Comparison of ENCODE assay signal across 8 cellular contexts in the genomic region with DNA sequence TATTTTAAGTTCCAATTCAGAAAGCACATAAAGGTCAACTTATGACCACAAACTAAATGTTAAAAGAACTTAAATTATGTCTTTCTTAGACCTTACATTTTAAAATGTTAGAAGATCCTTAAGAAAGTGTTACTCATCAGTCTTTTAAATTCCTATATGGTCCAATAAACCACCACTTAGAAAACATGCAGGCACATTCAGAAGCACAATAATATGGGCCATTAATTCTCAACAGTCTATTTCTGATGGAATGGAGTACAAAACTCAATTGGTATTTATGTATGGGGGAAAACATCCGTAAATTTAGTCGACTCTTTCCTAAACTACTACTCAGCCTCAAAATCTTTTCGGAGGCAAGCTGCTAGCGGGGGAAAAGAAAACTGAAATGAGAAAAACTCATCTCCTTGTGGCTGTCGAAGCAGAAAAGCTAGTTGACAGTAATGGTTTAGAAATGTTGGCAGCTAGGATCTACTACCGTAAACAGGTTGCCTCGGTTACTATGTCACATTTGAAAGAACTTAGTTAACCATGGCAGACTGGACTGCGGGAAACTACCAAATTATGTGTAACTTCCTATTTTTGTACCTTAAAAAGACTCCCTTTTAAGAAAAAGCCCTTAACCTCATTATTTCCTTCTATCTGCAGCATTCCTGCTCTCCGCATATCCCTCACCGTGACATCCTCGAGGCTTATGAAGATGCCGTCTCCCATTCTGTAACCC. TPM values are rescaled to one million over a fixed set of nuclear protein-coding genes. Genes with fewer than 3 reads are reported as not detected.
DNase-seq lines count a peak whose midpoint lies in the region; ATAC-seq and TF ChIP-seq lines count a peak whose summit lies in the region.

No MANE protein-coding gene starts in this region.

- H3K4me1 ChIP-seq in body of pancreas (peaks cover 33% of the 10 kb centered on the region), testis (peaks cover 17% of the 10 kb centered on the region)

- peak; percentile 63 for DNase-seq in DMS 273 (lab: John Stamatoyannopoulos, UW; ENCODE audit: unreplicated experiment)
- no peak for DNase-seq in DMS 273 treated with DMSO at 0.1 percent for 48 hours (lab: John Stamatoyannopoulos, UW)
- DNase-seq in NCI-H69 (lab: John Stamatoyannopoulos, UW), result peak; percentile 54
- peak in 1 of 4 donors; percentile 5 for DNase-seq in body of pancreas
- DNase-seq in testis, result no peak
- DNase-seq in GM19238 (ENCODE audit: insufficient read length, low spot score), result no peak

- ATAC-seq in body of pancreas (no peak), HG03045 (IDR thresholded peaks at IDR 0.05; ENCODE audit: unreplicated experiment) (no peak)

- H3K36me3 ChIP-seq in body of pancreas (replicated peaks in 1 of 2; ENCODE audit: insufficient read depth in 1 of 2, low read depth in 2 of 2) (no peaks in the 10 kb centered on the region), testis (ENCODE audit: low read depth, missing control alignments) (no peaks in the 10 kb centered on the region)

- WGBS in body of pancreas, 2 donors, result 6 to 7% methylated on average over 12 of the region's 12 CpGs
- WGBS in testis, 2 donors, result 7 to 11% methylated on average over 12 of the region's 12 CpGs

- H3K9me3 ChIP-seq in body of pancreas, result no peaks in the 10 kb centered on the region
- no peaks in the 10 kb centered on the region for H3K9me3 ChIP-seq in testis

- no peaks in the 10 kb centered on the region for H3K27me3 ChIP-seq in body of pancreas
- H3K27me3 ChIP-seq in layer of hippocampus (ENCODE audit: control insufficient read depth, insufficient read depth, low read length), result no peaks in the 10 kb centered on the region
- no peaks in the 10 kb centered on the region for H3K27me3 ChIP-seq in testis

- no peak for TF ChIP-seq CTCF in body of pancreas (IDR thresholded peaks at IDR 0.05)
- no peak for TF ChIP-seq CTCF in testis (IDR thresholded peaks at IDR 0.05)

- no peak for TF ChIP-seq POLR2A in body of pancreas (IDR thresholded peaks at IDR 0.05)
- TF ChIP-seq POLR2A in testis (IDR thresholded peaks at IDR 0.05), result no peak

- peak overlapping the region; percentile 98 to 100 (median 99) for H3K27ac ChIP-seq in body of pancreas
- peak overlapping the region; percentile 96 for H3K27ac ChIP-seq in layer of hippocampus (ENCODE audit: low read depth, low read length)
- peak overlapping the region; percentile 98 to 100 for H3K27ac ChIP-seq in testis

- intact Hi-C loops in body of pancreas (cut with DNase I) (no loop called here), testis (cut with DNase I; ENCODE audit: low total_unique reads) (no loop called here)

- H3K4me3 ChIP-seq in body of pancreas (peak overlapping the region; percentile 53 to 81), testis (peak overlapping the region; percentile 88 to 97)

RNA-seq across cellular contexts. Expression of gene TRMT1L, which starts 1.0 kb away (rescaled TPM):
- total RNA-seq in body of pancreas (10 to 100 TPM; 10.5 to 10.9 TPM), testis (10 to 100 TPM; 54.5 to 69.0 TPM)
- 72.6 TPM for polyA plus RNA-seq in testis (ENCODE audit: insufficient read depth, low read depth, low replicate concordance)

RNA-seq across cellular contexts. Expression of gene SWT1, which starts 1.2 kb away (rescaled TPM):
- total RNA-seq in body of pancreas (10 to 100 TPM in 1 of 2 donors, 1 to 10 TPM in 1; 7.6 to 13.0 TPM), testis (10 to 100 TPM; 29.0 to 44.6 TPM)
- 38.3 TPM for polyA plus RNA-seq in testis (ENCODE audit: insufficient read depth, low read depth, low replicate concordance)

Comparison
In these comparisons a context has a peak if more than half of its experiments do, and no peak if none do; other contexts are left out.
1. DNase-seq: peak in DMS 273 (single experiment) and NCI-H69 (single experiment); none in DMS 273 treated with DMSO at 0.1 percent for 48 hours (single experiment), testis (single experiment) and GM19238 (single experiment).
2. RNA of gene TRMT1L, which starts 1.0 kb away (total RNA-seq): 54.5 to 69.0 TPM in testis; 10.5 to 10.9 TPM in body of pancreas; every median in the first group is over 4 times any median in the second.
3. Peak in every context shown above with its lines, with median percentiles within 50 percentile points of each other: H3K27ac ChIP-seq.